21 cellular contexts compared by ENCODE assay signal in the genomic region with DNA sequence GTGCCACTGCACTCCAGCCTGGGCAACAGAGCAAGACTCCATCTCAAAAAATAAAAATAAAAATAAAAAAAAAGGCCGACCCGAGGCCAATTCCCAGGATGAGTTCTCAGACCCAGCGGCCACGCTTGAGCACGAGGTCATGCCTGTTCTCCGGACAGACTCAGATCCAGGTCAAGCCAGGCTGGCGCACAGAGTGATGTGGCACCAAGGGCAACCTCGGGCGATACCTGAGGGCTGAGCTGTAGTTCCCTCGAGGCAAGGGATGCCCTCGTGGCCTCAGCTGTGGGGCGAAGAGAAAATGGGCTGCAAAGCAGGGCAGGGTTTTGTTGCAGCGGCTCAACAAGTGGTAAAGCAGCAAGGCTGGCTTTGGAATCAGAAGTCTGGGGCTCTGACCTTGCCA.
"Had no signal": no experiment of that assay in that cellular context is flagged by ENCODE, and none has a peak within 500 bp of the region (broad histone marks: within the 10 kb centered on the region; RNA-seq: fewer than 3 reads in every experiment).

No MANE protein-coding gene starts in this region.

- H3K9me3 Mint-ChIP-seq: immature natural killer cell, mesothelial cell of epicardium, naive B cell had no signal

- H3K4me1 ChIP-seq: foreskin keratinocyte, left lung, lower lobe of right lung had no signal

- H3K4me3 Mint-ChIP-seq: immature natural killer cell, mesothelial cell of epicardium, naive B cell had no signal

- DNase-seq: dermis blood vessel endothelial cell; dorsolateral prefrontal cortex; effector CD4-positive, alpha-beta T cell; effector memory CD4-positive, alpha-beta T cell; foreskin keratinocyte; heart left ventricle; hypothalamus; immature natural killer cell; islet precursor cell; left cardiac atrium; left lung; left ventricle myocardium superior; lower lobe of right lung; mesenchymal stem cell; naive B cell had no signal

- H3K36me3 ChIP-seq: heart left ventricle, left lung, lower lobe of right lung had no signal

- H3K4me1 Mint-ChIP-seq: immature natural killer cell, naive B cell had no signal

- H3K27ac ChIP-seq: coronary artery, dorsolateral prefrontal cortex, esophagus muscularis mucosa, foreskin keratinocyte, gastroesophageal sphincter, heart left ventricle, hepatocyte, left lung, lower lobe of right lung had no signal

- H3K36me3 Mint-ChIP-seq: immature natural killer cell, mesothelial cell of epicardium, naive B cell had no signal

- H3K9me3 ChIP-seq: esophagus muscularis mucosa, gastroesophageal sphincter, heart left ventricle, left lung, lower lobe of right lung, mucosa of descending colon had no signal

- H3K27ac Mint-ChIP-seq: immature natural killer cell, mesothelial cell of epicardium, naive B cell had no signal

- H3K4me3 ChIP-seq: coronary artery, dorsolateral prefrontal cortex, esophagus muscularis mucosa, gastroesophageal sphincter, heart left ventricle, hepatocyte, left lung, lower lobe of right lung, mucosa of descending colon had no signal
